12 cellular contexts compared by ENCODE assay signal in the genomic region with DNA sequence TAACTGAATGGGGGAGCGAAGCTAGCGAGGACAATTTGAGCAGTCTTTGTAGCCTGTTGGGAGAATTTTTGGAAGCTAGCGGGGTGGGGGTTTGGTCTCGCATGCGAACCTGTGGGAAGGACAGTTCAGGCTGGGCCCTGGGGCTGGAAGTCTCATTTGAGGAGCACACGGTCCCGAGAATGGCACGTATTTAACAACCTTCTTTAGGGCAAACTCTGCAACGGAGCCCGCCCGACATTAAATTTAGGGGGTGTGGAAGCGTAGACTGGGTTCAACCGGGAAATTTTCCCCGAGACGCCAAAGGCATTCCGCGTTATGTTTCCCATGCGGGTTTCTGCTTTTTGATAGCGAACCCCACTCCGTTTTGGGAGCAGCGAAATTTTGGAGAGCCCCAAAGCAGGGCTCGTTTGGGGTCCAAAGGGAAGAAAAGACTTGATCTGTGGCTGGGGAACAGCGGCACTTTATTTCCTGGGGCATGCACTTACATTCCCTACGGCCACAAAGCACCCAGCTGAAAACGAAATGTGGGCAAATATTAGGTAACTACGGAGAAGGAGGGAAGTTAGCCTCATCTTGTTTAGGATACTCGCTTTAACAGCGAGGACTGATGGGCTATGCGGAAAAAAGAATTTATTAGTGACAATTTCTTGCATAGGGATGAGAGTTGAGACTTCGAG. TPM values are rescaled to one million over a fixed set of nuclear protein-coding genes. Genes with fewer than 3 reads are reported as not detected.
DNase-seq lines count a peak whose midpoint lies in the region; ATAC-seq, FAIRE-seq and TF ChIP-seq lines count a peak whose summit lies in the region.
"Had no signal": no experiment of that assay in that cellular context is flagged by ENCODE, and none has a peak within 500 bp of the region (broad histone marks: within the 10 kb centered on the region; RNA-seq: fewer than 3 reads in every experiment).

No MANE protein-coding gene starts in this region.

- H3K4me1 ChIP-seq in GM23248 (ENCODE audit: insufficient read depth): peaks cover 8% of the 10 kb centered on the region; the same call in 1 of the 2 replicates
- peaks cover 10 to 33% of the 10 kb centered on the region in 2 donors for H3K4me1 ChIP-seq in ascending aorta
- H3K4me1 ChIP-seq in right cardiac atrium (ENCODE audit: control insufficient read depth, insufficient read depth, low read length): peaks cover 9% of the 10 kb centered on the region

- DNase-seq in GM23248: no peak
- DNase-seq in ascending aorta (ENCODE audit: low spot score in 2 of 2): no peak
- peak; percentile 19 to 63 (median 42) for DNase-seq in right cardiac atrium
- DNase-seq in putamen (ENCODE audit: low spot score): peak; percentile 42
- DNase-seq in RCC 7860 (ENCODE audit: low spot score): no peak
- DNase-seq in OCI-M2 (lab: John Stamatoyannopoulos, UW; ENCODE audit: unreplicated experiment): no peak
- DNase-seq: activated naive CD8-positive, alpha-beta T cell treated with anti-CD3 and anti-CD28 coated beads, Interleukin-2, amount 10 ng/mL, durations not matched to agents 7 days and 5 days; DMS79 had no signal

- H3K9me3 ChIP-seq in GM23248 (ENCODE audit: low read depth) (no peaks in the 10 kb centered on the region), ascending aorta (no peaks in the 10 kb centered on the region), right cardiac atrium (ENCODE audit: control insufficient read depth, low read length) (no peaks in the 10 kb centered on the region)

- H3K9ac ChIP-seq in GM23248: no peak overlapping the region

- no peaks in the 10 kb centered on the region for H3K9me2 ChIP-seq in GM23248 (ENCODE audit: insufficient read depth)

- ATAC-seq in right cardiac atrium: no peak
- ATAC-seq in GM21528 (IDR thresholded peaks at IDR 0.05; ENCODE audit: low FRiP score, unreplicated experiment): no peak
- ATAC-seq in GM19324 (IDR thresholded peaks at IDR 0.05; ENCODE audit: low FRiP score, unreplicated experiment): no peak

- intact Hi-C loops in ascending aorta (cut with DNase I): loop anchor here (5.0 kb wide), 1 partner anchor 317 kb away; no protein-coding TSS in a partner anchor
- intact Hi-C loops in right cardiac atrium (cut with DNase I): no loop called here

- H3K27me3 ChIP-seq in GM23248 (replicated peaks; ENCODE audit: insufficient read depth): peaks cover 76% of the 10 kb centered on the region
- H3K27me3 ChIP-seq in ascending aorta: no peaks in the 10 kb centered on the region
- H3K27me3 ChIP-seq in right cardiac atrium (ENCODE audit: control insufficient read depth, insufficient read depth): no peaks in the 10 kb centered on the region

- H4K20me1 ChIP-seq in GM23248 (ENCODE audit: insufficient read depth): no peaks in the 10 kb centered on the region

- no peaks in the 10 kb centered on the region for H3F3A ChIP-seq in GM23248 (ENCODE audit: insufficient read depth)

- H3K4me2 ChIP-seq in GM23248 (ENCODE audit: unreplicated experiment): no peak overlapping the region

- H3K27ac ChIP-seq in GM23248: no peak overlapping the region
- peak overlapping the region; percentile 87 to 90 for H3K27ac ChIP-seq in ascending aorta
- peak overlapping the region; percentile 97 for H3K27ac ChIP-seq in right cardiac atrium (ENCODE audit: low read length)

- no peak overlapping the region for H2AFZ ChIP-seq in GM23248

- H3K4me3 ChIP-seq in GM23248: peak overlapping the region; percentile 65; the same call in 1 of the 2 replicates
- H3K4me3 ChIP-seq in ascending aorta: peak overlapping the region; percentile 58 to 68
- peak overlapping the region; percentile 33 for H3K4me3 ChIP-seq in right cardiac atrium (ENCODE audit: low read length)

- FAIRE-seq in RCC 7860 (lab: Jason Lieb, UNC): no peak
- FAIRE-seq: GM19239 had no signal

- no peaks in the 10 kb centered on the region for H3K36me3 ChIP-seq in GM23248 (ENCODE audit: low read depth)
- no peaks in the 10 kb centered on the region for H3K36me3 ChIP-seq in ascending aorta

- 91 to 92% methylated on average over 30 of the region's 30 CpGs for WGBS in GM23248 (ENCODE audit: low coverage in 1 of 2, low lambda C conversion rate in 2 of 2, missing lambda C conversion rate in 2 of 2), 2 experiments
- 21% methylated on average over 30 of the region's 30 CpGs for WGBS in right cardiac atrium

- in situ Hi-C loops in GM23248 (cut with MboI): no loop called here

- no peak for TF ChIP-seq CTCF in ascending aorta (IDR thresholded peaks at IDR 0.05)

- no peaks in the 10 kb centered on the region for H3K79me2 ChIP-seq in GM23248 (ENCODE audit: insufficient read depth)

RNA-seq across cellular contexts. Expression of a gene that starts 35.3 kb away (rescaled TPM):
- total RNA-seq in GM23248 (2014; rRNA removed; shearing (Covaris generic)): 3.4 and 5.3 TPM in 2 replicates
- polyA plus RNA-seq in GM23248 (2016; fragmentation: Nextera tagmentation; extraction: Ambion mirVana) (5.8 and 6.0 TPM in 2 replicates), right cardiac atrium (22.5 TPM)
- total RNA-seq in ascending aorta (99.9 TPM), right cardiac atrium (100 to 1,000 TPM; 125 to 143 (median 134) TPM)
- total RNA-seq: activated naive CD8-positive, alpha-beta T cell treated with anti-CD3 and anti-CD28 coated beads, Interleukin-2, amount 10 ng/mL, durations not matched to agents 7 days and 5 days; T-helper 2 cell treated with Interferon-gamma antibody and Interleukin-4, amounts not matched to agents 100 ng/mL and 5 ng/mL, for 36 hours had no signal

Comparison
In these comparisons a context has a peak if more than half of its experiments do, and no peak if none do; other contexts are left out.
1. DNase-seq: peak in right cardiac atrium (3 of 3) and putamen (single experiment); none in GM23248 (single experiment), ascending aorta (0 of 2), RCC 7860 (single experiment) and OCI-M2 (single experiment).
2. RNA of a gene that starts 35.3 kb away (total RNA-seq): 125 to 143 TPM in right cardiac atrium and 99.9 TPM in ascending aorta (single experiment); 3.4 to 5.3 TPM in GM23248; every median in the first group is over 10 times any median in the second.
3. Peak in every context shown above with its lines, with median percentiles within 50 percentile points of each other: H3K4me3 ChIP-seq.